ENCODE assay signal across 2 cellular contexts in genomic region chr7:143947111-143947510, GRCh38.
TF ChIP-seq lines count a peak whose summit lies in the region.

No MANE protein-coding gene starts in this region.

TF ChIP-seq in HepG2, 621 proteins besides CTCF, POLR2A, EP300 and RAD21:
- no peak for TF ChIP-seq ZBTB21 (CRISPR knock-in tag; IDR thresholded peaks at IDR 0.05)
- TF ChIP-seq ZNF577 (CRISPR knock-in tag; IDR thresholded peaks at IDR 0.05; ENCODE audit: borderline replicate concordance, low read depth), result no peak
- TF ChIP-seq TRIM22 (IDR thresholded peaks at IDR 0.05), result no peak
- no peak for TF ChIP-seq ZSCAN12 (CRISPR knock-in tag; IDR thresholded peaks at IDR 0.05)
- TF ChIP-seq ZFP37 (CRISPR knock-in tag; IDR thresholded peaks at IDR 0.05; ENCODE audit: borderline replicate concordance), result no peak
- TF ChIP-seq ZNF317 (CRISPR knock-in tag; IDR thresholded peaks at IDR 0.05), result peak; percentile 93

TF ChIP-seq in WTC11, 78 proteins besides CTCF, POLR2A, EP300 and RAD21:
- TF ChIP-seq ZNF396 (CRISPR knock-in tag; IDR thresholded peaks at IDR 0.05; ENCODE audit: borderline replicate concordance) (no peak), ZNF317 (CRISPR knock-in tag; IDR thresholded peaks at IDR 0.05; ENCODE audit: borderline replicate concordance, low read depth) (peak; percentile 71; the same call in 1 of the 2 replicates), AR (CRISPR knock-in tag; IDR thresholded peaks at IDR 0.05) (no peak), FOXK1 (CRISPR knock-in tag; IDR thresholded peaks at IDR 0.05) (no peak)
TF ChIP-seq in WTC11: peak in this region for 1.
